ENCODE assay signal across 8 cellular contexts in the genomic region with DNA sequence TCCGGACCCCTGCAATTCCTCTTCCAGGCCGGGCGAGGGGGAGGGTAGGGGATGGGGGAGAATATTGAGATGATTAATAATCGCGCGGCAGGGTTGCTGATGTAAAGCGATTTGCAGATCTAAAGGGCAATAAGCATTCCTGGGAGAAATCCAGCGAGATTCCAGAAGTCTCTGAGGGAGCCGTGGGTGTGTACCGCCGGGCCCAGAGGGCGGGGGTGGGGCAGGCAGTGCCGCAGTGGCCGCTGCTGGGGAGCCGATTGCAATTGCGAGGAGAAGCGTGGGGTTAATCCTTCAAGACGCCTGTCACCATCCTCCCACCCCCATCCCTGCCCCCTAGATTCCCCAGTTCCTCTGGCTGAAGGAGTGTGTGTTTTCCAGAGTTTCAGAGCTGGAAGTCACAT. TPM values are rescaled to one million over a fixed set of nuclear protein-coding genes. Genes with fewer than 3 reads are reported as not detected.
DNase-seq lines count a peak whose midpoint lies in the region; ATAC-seq, FAIRE-seq and TF ChIP-seq lines count a peak whose summit lies in the region.

No MANE protein-coding gene starts in this region.

- TF ChIP-seq EP300 in gastroesophageal sphincter (IDR thresholded peaks at IDR 0.05) (no peak), neural cell (conservative IDR thresholded peaks at IDR 0.05; ENCODE audit: poor library complexity, severe bottlenecking) (no peak)

- no peak for FAIRE-seq in H54 (lab: Jason Lieb, UNC)

- peaks cover 17% of the 10 kb centered on the region for H3K4me1 Mint-ChIP-seq in activated T-cell treated with anti-CD3 and anti-CD28 coated beads, Interleukin-2, amount 50 U/mL, for 4 hours (ENCODE audit: low read depth)

- no peak for ATAC-seq in activated T-cell treated with anti-CD3 and anti-CD28 coated beads, Interleukin-2, amount 50 U/mL, for 4 hours
- ATAC-seq in gastroesophageal sphincter, result peak; percentile 20

- WGBS in gastroesophageal sphincter (ENCODE audit: low coverage in 1 of 2), 2 donors, result 0% methylated on average over 8 of the region's 18 CpGs; no CpG with 5 or more reads in 1 of the 2 donors

- CTCF ChIA-PET in BJ (lab: Yijun Ruan, JAX), result interaction anchor here (0.7 to 5.9 kb wide), 22 partner anchors 10 to 390 kb away, joined by 3 to 60 read pairs (median 6); a partner anchor contains a TSS

- DNase-seq in BJ (ENCODE audit: low read depth) (no peak), HK-2 (ENCODE audit: unreplicated experiment) (peak; percentile 50), OCI-M2 (lab: John Stamatoyannopoulos, UW; ENCODE audit: unreplicated experiment) (no peak), H54 (ENCODE audit: insufficient read length, low spot score) (no peak), SHP77 treated with DMSO at 0.1 percent for 48 hours (lab: John Stamatoyannopoulos, UW) (no peak)
- no peak for DNase-seq in activated T-cell treated with anti-CD3 and anti-CD28 coated beads, Interleukin-2, amount 50 U/mL, for 4 hours

- peaks cover 8% of the 10 kb centered on the region for H3F3A ChIP-seq in neural cell (ENCODE audit: insufficient read depth, low read length, poor library complexity, severe bottlenecking)

- no peak for TF ChIP-seq POLR2A in gastroesophageal sphincter (IDR thresholded peaks at IDR 0.05)
- no peak for TF ChIP-seq POLR2A in H54 (IDR thresholded peaks at IDR 0.05; ENCODE audit: low read depth, low read length)

- H3K27me3 ChIP-seq in BJ (ENCODE audit: control insufficient read depth, insufficient read depth, low read length) (peaks cover 2% of the 10 kb centered on the region), gastroesophageal sphincter (no peaks in the 10 kb centered on the region), neural cell (ENCODE audit: insufficient read depth, low read depth, low read length) (no peaks in the 10 kb centered on the region)

- peak overlapping the region; percentile 55 for H3K4me2 ChIP-seq in neural cell (ENCODE audit: low read length)

- peak overlapping the region; percentile 81 for H3K9ac ChIP-seq in neural cell (ENCODE audit: low read length)

- H3K9me2 ChIP-seq in neural cell (ENCODE audit: insufficient read depth, low read length), result no peaks in the 10 kb centered on the region

- H3K9me3 Mint-ChIP-seq in activated T-cell treated with anti-CD3 and anti-CD28 coated beads, Interleukin-2, amount 50 U/mL, for 4 hours, result no peaks in the 10 kb centered on the region

- peaks cover 0 to 40% (median 20%) of the 10 kb centered on the region in 3 donors for H3K4me1 ChIP-seq in gastroesophageal sphincter

- TF ChIP-seq CTCF in BJ (IDR thresholded peaks at IDR 0.05; ENCODE audit: insufficient read depth, low read depth, low read length) (no peak), gastroesophageal sphincter (IDR thresholded peaks at IDR 0.05) (peak in 1 of 4 experiments; percentile 2), neural cell (IDR thresholded peaks at IDR 0.05; ENCODE audit: poor library complexity, severe bottlenecking) (peak; percentile 2)

- H2AFZ ChIP-seq in neural cell (ENCODE audit: low read depth, low read length), result no peak overlapping the region

- no peaks in the 10 kb centered on the region for H3K36me3 Mint-ChIP-seq in activated T-cell treated with anti-CD3 and anti-CD28 coated beads, Interleukin-2, amount 50 U/mL, for 4 hours (ENCODE audit: insufficient read depth)

- H3K9me3 ChIP-seq in gastroesophageal sphincter (no peaks in the 10 kb centered on the region), neural cell (ENCODE audit: low read length) (no peaks in the 10 kb centered on the region)

- H3K79me2 ChIP-seq in neural cell (replicated peaks; ENCODE audit: insufficient read depth, low read length), result no peaks in the 10 kb centered on the region

- H3K36me3 ChIP-seq in BJ (ENCODE audit: control insufficient read depth, insufficient read depth, low read length) (no peaks in the 10 kb centered on the region), gastroesophageal sphincter (no peaks in the 10 kb centered on the region), neural cell (ENCODE audit: insufficient read depth, low read length) (no peaks in the 10 kb centered on the region)

- H3K27me3 Mint-ChIP-seq in activated T-cell treated with anti-CD3 and anti-CD28 coated beads, Interleukin-2, amount 50 U/mL, for 4 hours (ENCODE audit: low read depth), result no peaks in the 10 kb centered on the region

- H4K20me1 ChIP-seq in neural cell (ENCODE audit: insufficient read depth), result no peaks in the 10 kb centered on the region

- no peak for TF ChIP-seq RAD21 in neural cell (conservative IDR thresholded peaks at IDR 0.05)

- POLR2A ChIA-PET in BJ (lab: Charles Lee), result interaction anchor here (0.6 kb wide), 1 partner anchor 460 kb away, joined by 13 read pairs; no protein-coding TSS in a partner anchor

- H3K27ac ChIP-seq in gastroesophageal sphincter (peak overlapping the region; percentile 88 to 96 (median 90)), neural cell (ENCODE audit: low read length) (peak overlapping the region; percentile 56)

- H3K4me3 ChIP-seq in BJ (ENCODE audit: low read depth, low read length) (peak overlapping the region; percentile 71), gastroesophageal sphincter (peak overlapping the region; percentile 53 to 58), neural cell (ENCODE audit: low read length) (peak overlapping the region; percentile 76)

- H3K4me3 Mint-ChIP-seq in activated T-cell treated with anti-CD3 and anti-CD28 coated beads, Interleukin-2, amount 50 U/mL, for 4 hours, result peak overlapping the region; percentile 82

TF ChIP-seq in neural cell, 6 proteins besides CTCF, POLR2A, EP300 and RAD21:
- TF ChIP-seq EZH2 (IDR thresholded peaks at IDR 0.05; ENCODE audit: borderline replicate concordance, insufficient read depth, low read length, poor library complexity, severe bottlenecking) (no peak), MXI1 (conservative IDR thresholded peaks at IDR 0.05; ENCODE audit: poor library complexity, severe bottlenecking) (no peak), POLR2AphosphoS5 (IDR thresholded peaks at IDR 0.05) (no peak), SMC3 (conservative IDR thresholded peaks at IDR 0.05; ENCODE audit: poor library complexity) (no peak), TAF1 (IDR thresholded peaks at IDR 0.05; ENCODE audit: low read depth) (no peak)
- TF ChIP-seq, protein P1, sequence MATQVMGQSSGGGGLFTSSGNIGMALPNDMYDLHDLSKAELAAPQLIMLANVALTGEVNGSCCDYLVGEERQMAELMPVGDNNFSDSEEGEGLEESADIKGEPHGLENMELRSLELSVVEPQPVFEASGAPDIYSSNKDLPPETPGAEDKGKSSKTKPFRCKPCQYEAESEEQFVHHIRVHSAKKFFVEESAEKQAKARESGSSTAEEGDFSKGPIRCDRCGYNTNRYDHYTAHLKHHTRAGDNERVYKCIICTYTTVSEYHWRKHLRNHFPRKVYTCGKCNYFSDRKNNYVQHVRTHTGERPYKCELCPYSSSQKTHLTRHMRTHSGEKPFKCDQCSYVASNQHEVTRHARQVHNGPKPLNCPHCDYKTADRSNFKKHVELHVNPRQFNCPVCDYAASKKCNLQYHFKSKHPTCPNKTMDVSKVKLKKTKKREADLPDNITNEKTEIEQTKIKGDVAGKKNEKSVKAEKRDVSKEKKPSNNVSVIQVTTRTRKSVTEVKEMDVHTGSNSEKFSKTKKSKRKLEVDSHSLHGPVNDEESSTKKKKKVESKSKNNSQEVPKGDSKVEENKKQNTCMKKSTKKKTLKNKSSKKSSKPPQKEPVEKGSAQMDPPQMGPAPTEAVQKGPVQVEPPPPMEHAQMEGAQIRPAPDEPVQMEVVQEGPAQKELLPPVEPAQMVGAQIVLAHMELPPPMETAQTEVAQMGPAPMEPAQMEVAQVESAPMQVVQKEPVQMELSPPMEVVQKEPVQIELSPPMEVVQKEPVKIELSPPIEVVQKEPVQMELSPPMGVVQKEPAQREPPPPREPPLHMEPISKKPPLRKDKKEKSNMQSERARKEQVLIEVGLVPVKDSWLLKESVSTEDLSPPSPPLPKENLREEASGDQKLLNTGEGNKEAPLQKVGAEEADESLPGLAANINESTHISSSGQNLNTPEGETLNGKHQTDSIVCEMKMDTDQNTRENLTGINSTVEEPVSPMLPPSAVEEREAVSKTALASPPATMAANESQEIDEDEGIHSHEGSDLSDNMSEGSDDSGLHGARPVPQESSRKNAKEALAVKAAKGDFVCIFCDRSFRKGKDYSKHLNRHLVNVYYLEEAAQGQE (IDR thresholded peaks at IDR 0.05; ENCODE audit: borderline replicate concordance), result no peak

RNA-seq across cellular contexts. Expression of a gene that starts 16.4 kb away (rescaled TPM):
- polyA plus RNA-seq in BJ (2011; rRNA removed) (57.8 and 84.1 TPM in 2 replicates), neural cell (266 and 296 TPM in 2 replicates)
- 114 and 166 TPM in 2 replicates for polyA minus RNA-seq in BJ (2011; rRNA and poly(A)+ RNA removed)
- 10 to 100 TPM; 16.8 to 19.5 (median 18.1) TPM for total RNA-seq in activated T-cell treated with anti-CD3 and anti-CD28 coated beads, Interleukin-2, amount 50 U/mL, for 4 hours
- total RNA-seq in gastroesophageal sphincter, result 100 to 1,000 TPM in 3 of 4 donors, 10 to 100 TPM in 1; 78.0 to 286 (median 179) TPM
- 149 and 226 TPM in 2 replicates for polyA minus RNA-seq in neural cell
